Comparison of ENCODE assay signal across 1 cellular context in genomic region chr17:32342603-32343325, GRCh38.
TF ChIP-seq lines count a peak whose summit lies in the region.

No MANE protein-coding gene starts in this region.

TF ChIP-seq in HepG2, 621 proteins besides CTCF, POLR2A, EP300 and RAD21:
- TF ChIP-seq EHMT2 (IDR thresholded peaks at IDR 0.05; ENCODE audit: borderline replicate concordance, low read depth, low read length), result peak; percentile 88
- TF ChIP-seq ZSCAN29 (CRISPR knock-in tag; conservative IDR thresholded peaks at IDR 0.05), result 0 out of 2 replicates have a peak, but pooled peaks have one; percentile 28
- TF ChIP-seq ZNF326 (CRISPR knock-in tag; IDR thresholded peaks at IDR 0.05; ENCODE audit: borderline replicate concordance), result no peak
- TF ChIP-seq ZNF546 (CRISPR knock-in tag; conservative IDR thresholded peaks at IDR 0.05), result no peak
- TF ChIP-seq ZNF275 (CRISPR knock-in tag; IDR thresholded peaks at IDR 0.05; ENCODE audit: borderline replicate concordance), result 0 out of 2 replicates have a peak, but pooled peaks have one; percentile 2
- TF ChIP-seq ZNF264 (CRISPR knock-in tag; IDR thresholded peaks at IDR 0.05), result 0 out of 2 replicates have a peak, but pooled peaks have one; percentile 15
- 0 out of 2 replicates have a peak, but pooled peaks have one; percentile 8 for TF ChIP-seq ZNF20 (CRISPR knock-in tag; IDR thresholded peaks at IDR 0.05)
- TF ChIP-seq ADNP (CRISPR knock-in tag; IDR thresholded peaks at IDR 0.05), result 0 out of 2 replicates have a peak, but pooled peaks have one; percentile 32
- no peak for TF ChIP-seq ZGPAT (CRISPR knock-in tag; IDR thresholded peaks at IDR 0.05)
- no peak for TF ChIP-seq MYNN (CRISPR knock-in tag; IDR thresholded peaks at IDR 0.05; ENCODE audit: low read depth)
- 0 out of 2 replicates have a peak, but pooled peaks have one; percentile 10 for TF ChIP-seq BRCA1 (CRISPR knock-in tag; IDR thresholded peaks at IDR 0.05)
